24 cellular contexts compared by ENCODE assay signal in the genomic region with DNA sequence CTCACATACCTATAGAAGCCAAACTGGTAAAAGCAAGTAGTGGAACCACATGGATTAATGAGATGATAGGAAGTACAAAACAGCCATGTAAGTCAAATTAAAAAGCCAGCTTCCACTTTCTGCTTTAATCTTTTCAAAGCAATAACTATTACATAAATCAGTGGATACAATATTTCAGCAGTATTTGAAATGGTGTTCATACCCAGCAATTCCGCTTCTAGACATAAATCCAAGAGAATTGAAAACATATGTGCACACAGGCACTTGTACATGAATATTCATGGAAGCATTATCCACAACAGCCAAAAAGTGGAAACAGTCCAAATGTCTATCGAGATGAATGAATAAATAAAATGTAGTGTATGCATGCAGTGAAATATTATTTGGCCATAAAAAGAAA. TPM values are rescaled to one million over a fixed set of nuclear protein-coding genes. Genes with fewer than 3 reads are reported as not detected.
"Had no signal": no experiment of that assay in that cellular context is flagged by ENCODE, and none has a peak within 500 bp of the region (broad histone marks: within the 10 kb centered on the region; RNA-seq: fewer than 3 reads in every experiment).

No MANE protein-coding gene starts in this region.

- H3K4me3 Mint-ChIP-seq: neural progenitor cell, type B pancreatic cell had no signal

- H3K27me3 ChIP-seq: thyroid gland, uterus had no signal

- H3K4me1 Mint-ChIP-seq: neural progenitor cell had no signal

- ATAC-seq: heart right ventricle; left lobe of liver; naive thymus-derived CD4-positive, alpha-beta T cell; pancreas; right cardiac atrium had no signal

- H2AFZ ChIP-seq: neural progenitor cell had no signal

- H3K4me1 ChIP-seq: heart right ventricle, neural progenitor cell, pancreas, suprapubic skin, thyroid gland, uterus had no signal

- H3K4me3 ChIP-seq: coronary artery, heart right ventricle, neural progenitor cell, pancreas, suprapubic skin, thyroid gland, uterus had no signal

- H3K27me3 Mint-ChIP-seq: naive thymus-derived CD4-positive, alpha-beta T cell had no signal

- DNase-seq: effector CD4-positive, alpha-beta T cell; heart right ventricle; hypothalamus; islet precursor cell; mammary epithelial cell; naive thymus-derived CD4-positive, alpha-beta T cell; nucleus accumbens; pancreas; right cardiac atrium; small intestine; stimulated activated CD4-positive, alpha-beta T cell treated with anti-CD3 and anti-CD28 coated beads, Interleukin-12 subunit alpha, Interleukin-12 subunit beta, amount 100 ng/mL, for 4 hours; stimulated activated naive CD4-positive, alpha-beta T cell treated with Interleukin-2 at 50 U/mL for 16 hours; thyroid gland; uterus had no signal

- H3K9me3 ChIP-seq: pancreas, thyroid gland, uterus had no signal

- H3K36me3 ChIP-seq: neural progenitor cell, pancreas, suprapubic skin, thyroid gland, uterus had no signal

- H3K36me3 Mint-ChIP-seq: neural progenitor cell, type B pancreatic cell had no signal

- H3K27ac Mint-ChIP-seq: neural progenitor cell, progenitor cell of endocrine pancreas, type B pancreatic cell had no signal

- H3K4me2 ChIP-seq: neural progenitor cell had no signal

- H3K27ac ChIP-seq: coronary artery, heart right ventricle, neural progenitor cell, pancreas, suprapubic skin, thyroid gland, uterus had no signal

RNA-seq across cellular contexts. Expression of a gene that starts 27.4 kb away (rescaled TPM):
- total RNA-seq: progenitor cell of endocrine pancreas had no signal

RNA-seq across cellular contexts. Expression of a gene that starts 50.6 kb away (rescaled TPM):
- total RNA-seq: fibroblast of lung; lower leg skin; mammary epithelial cell; mesenteric fat pad; naive thymus-derived CD4-positive, alpha-beta T cell; pancreas; progenitor cell of endocrine pancreas; right cardiac atrium; suprapubic skin had no signal
- polyA plus RNA-seq: esophagus, fibroblast of lung, heart right ventricle, mammary epithelial cell, pancreas, right cardiac atrium, small intestine had no signal
